8 cellular contexts compared by ENCODE assay signal in the genomic region with DNA sequence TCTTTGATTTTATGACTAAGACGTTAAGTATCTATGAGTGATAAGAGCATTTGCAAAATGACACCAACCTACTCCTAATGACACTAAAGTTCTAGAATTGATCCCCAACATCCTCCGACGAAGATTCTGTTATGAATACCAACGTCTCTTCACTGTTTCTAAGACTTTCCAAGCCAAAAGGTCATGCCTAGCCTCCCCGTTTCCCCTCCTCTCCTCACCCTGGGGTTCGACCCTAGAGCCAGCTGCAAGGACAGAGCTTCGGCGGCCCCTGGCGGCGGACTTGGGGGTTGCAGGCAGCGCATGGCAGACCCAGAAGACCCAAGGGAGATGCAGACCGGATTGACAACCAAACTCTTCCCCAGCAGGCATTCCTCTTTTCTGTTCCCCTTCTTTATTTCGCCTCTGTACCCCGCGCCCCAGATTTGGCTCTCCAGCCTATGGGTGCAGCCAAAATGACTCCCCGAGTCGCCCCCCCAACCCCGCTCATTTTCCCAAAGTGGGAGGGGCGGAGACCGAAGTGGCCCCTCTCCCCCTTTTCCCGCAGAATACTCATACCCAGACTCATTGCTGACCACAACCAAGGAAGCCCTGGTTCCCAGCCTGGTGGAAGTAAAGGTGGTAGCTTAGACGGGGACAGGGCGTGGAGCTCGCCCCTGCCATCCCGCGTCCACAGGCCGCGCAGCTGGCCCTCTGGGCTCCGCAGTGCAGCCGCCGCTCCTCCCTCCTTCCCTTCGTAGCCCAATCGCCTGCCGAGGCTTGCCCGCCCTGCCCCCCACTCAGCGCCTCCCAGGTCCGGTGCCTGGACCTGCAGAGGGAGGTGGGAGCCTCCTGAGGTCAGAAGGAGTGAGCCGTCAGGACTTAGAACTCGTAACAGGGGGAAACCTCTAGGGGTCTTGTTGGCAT. TPM values are rescaled to one million over a fixed set of nuclear protein-coding genes. Genes with fewer than 3 reads are reported as not detected.
DNase-seq lines count a peak whose midpoint lies in the region; ATAC-seq lines count a peak whose summit lies in the region.

No MANE protein-coding gene starts in this region.

- DNase-seq in EL (peak; percentile 80), NCI-H524 (lab: John Stamatoyannopoulos, UW) (peak; percentile 67 to 78), left colon (peak; percentile 75 to 92)
- peak; percentile 98 for DNase-seq in activated CD4-positive, alpha-beta T cell treated with anti-CD3 and anti-CD28 coated beads for 48 hours
- DNase-seq in stimulated activated CD4-positive, alpha-beta T cell treated with anti-CD3 and anti-CD28 coated beads, Interleukin-4, amount 100 ng/mL, for 1 hour, result peak; percentile 96

- intact Hi-C loops in left colon (cut with DNase I, micrococcal nuclease), result loop anchor here (5.0 to 10.0 kb wide), 2 partner anchors 36 to 48 kb away; no protein-coding TSS in a partner anchor

- peak; percentile 36 for ATAC-seq in HG03196 (IDR thresholded peaks at IDR 0.05; ENCODE audit: unreplicated experiment)
- peak; percentile 39 for ATAC-seq in left colon
- no peak for ATAC-seq in HG03159 (IDR thresholded peaks at IDR 0.05; ENCODE audit: unreplicated experiment)

- peak overlapping the region; percentile 99 for H3K27ac ChIP-seq in cingulate gyrus (ENCODE audit: low read depth, low read length)

RNA-seq across cellular contexts. Expression of gene EML2, which starts 4.1 kb away (rescaled TPM):
- total RNA-seq in left colon, result 100 to 1,000 TPM; 105 TPM

RNA-seq across cellular contexts. Expression of gene GIPR, which starts 24.7 kb away (rescaled TPM):
- total RNA-seq in left colon, result 10 to 100 TPM; 21.2 to 22.6 TPM

RNA-seq across cellular contexts. Expression of gene GPR4, which starts 41.3 kb away (rescaled TPM):
- 1 to 10 TPM in 1 of 2 donors, under 1 TPM in 1; 0.59 to 1.5 TPM for total RNA-seq in left colon

RNA-seq across cellular contexts. Expression of gene SNRPD2, which starts 48.5 kb away (rescaled TPM):
- 100 to 1,000 TPM; 205 to 223 TPM for total RNA-seq in left colon

RNA-seq across cellular contexts. Expression of gene QPCTL, which starts 49.2 kb away (rescaled TPM):
- 10 to 100 TPM in 1 of 2 donors, 1 to 10 TPM in 1; 10.0 to 10.3 TPM for total RNA-seq in left colon
